24 cellular contexts compared by ENCODE assay signal in the genomic region with DNA sequence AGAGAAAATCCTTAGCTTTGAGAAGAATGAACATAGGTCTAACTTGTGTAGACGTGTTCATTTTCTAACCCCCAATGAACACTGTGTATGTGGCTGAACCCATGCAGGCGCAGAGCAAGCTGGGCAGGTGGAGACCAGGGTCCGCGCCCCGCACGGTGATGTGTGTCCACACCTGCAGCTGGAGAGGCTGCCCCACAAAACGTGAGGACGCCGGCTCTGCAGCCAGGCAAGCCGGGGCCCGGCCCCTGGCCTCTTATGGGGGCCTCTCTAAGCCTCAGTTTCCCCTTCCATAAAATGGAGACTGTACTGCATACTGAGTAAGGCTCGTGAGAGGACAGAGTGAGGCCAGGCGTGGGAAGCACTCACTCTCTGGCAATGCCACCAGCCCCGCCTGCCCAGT.
DNase-seq lines count a peak whose midpoint lies in the region; ATAC-seq, FAIRE-seq and TF ChIP-seq lines count a peak whose summit lies in the region.
"Had no signal": no experiment of that assay in that cellular context is flagged by ENCODE, and none has a peak within 500 bp of the region (broad histone marks: within the 10 kb centered on the region; RNA-seq: fewer than 3 reads in every experiment).

No MANE protein-coding gene starts in this region.

- H3K4me3 ChIP-seq in WERI-Rb-1 (ENCODE audit: low read depth, low read length) (no peak overlapping the region), kidney (ENCODE audit: low read length in 2 of 2) (no peak overlapping the region), adrenal gland (no peak overlapping the region)

- DNase-seq in WERI-Rb-1 (no peak), kidney (peak; percentile 61), posterior vena cava (ENCODE audit: low spot score) (peak; percentile 66), adrenal gland (no peak), Right ventricle myocardium inferior (ENCODE audit: missing footprints) (no peak)
- DNase-seq in stimulated activated CD4-positive, alpha-beta T cell treated with anti-CD3 and anti-CD28 coated beads, Interleukin-2, amount 100 ng/mL, for 24 hours: no peak
- DNase-seq: 8988T; ACHN; AML-193; C1 segment of cervical spinal cord; CD4-positive, alpha-beta memory T cell; CD4-positive, CD25-positive, alpha-beta regulatory T cell; COR-L47; DMS 273 treated with DMSO at 0.1 percent for 48 hours; DMS153; DMS53; DMS79; DND-41; EL; GDM1 had no signal

- TF ChIP-seq POLR2A in adrenal gland (IDR thresholded peaks at IDR 0.05): no peak

- no peak for FAIRE-seq in kidney (lab: Jason Lieb, UNC)
- FAIRE-seq: A204.1, GM12891, GM18507 had no signal

- TF ChIP-seq CTCF in WERI-Rb-1 (IDR thresholded peaks at IDR 0.05; ENCODE audit: low read depth, low read length) (no peak), kidney (IDR thresholded peaks at IDR 0.05; ENCODE audit: borderline replicate concordance, extremely low read depth, insufficient read depth) (no peak), adrenal gland (IDR thresholded peaks at IDR 0.05) (no peak)

- no peaks in the 10 kb centered on the region for H3K9me3 ChIP-seq in WERI-Rb-1 (ENCODE audit: severe bottlenecking)
- H3K9me3 ChIP-seq in kidney (ENCODE audit: control insufficient read depth in 1 of 2, low read length in 2 of 2): no peaks in the 10 kb centered on the region
- no peaks in the 10 kb centered on the region for H3K9me3 ChIP-seq in adrenal gland (replicated peaks in 1 of 3)

- ATAC-seq in GM18498 (IDR thresholded peaks at IDR 0.05; ENCODE audit: unreplicated experiment) (no peak), Right ventricle myocardium inferior (no peak)

- intact Hi-C loops in kidney (cut with DNase I): no loop called here
- intact Hi-C loops in posterior vena cava (cut with DNase I): no loop called here
- intact Hi-C loops in adrenal gland (cut with DNase I): no loop called here
- intact Hi-C loops in Right ventricle myocardium inferior (cut with DNase I): no loop called here

- H3K36me3 ChIP-seq in WERI-Rb-1 (peaks cover 32% of the 10 kb centered on the region), kidney (ENCODE audit: control insufficient read depth in 1 of 2, insufficient read depth in 2 of 2, low read length in 2 of 2) (peaks cover 3 to 5% of the 10 kb centered on the region in 2 donors), adrenal gland (replicated peaks in 1 of 2) (peaks cover 0 to 9% of the 10 kb centered on the region in 2 donors)

- no peaks in the 10 kb centered on the region for H3K4me1 ChIP-seq in kidney (ENCODE audit: control insufficient read depth in 1 of 2, insufficient read depth in 1 of 2, low read depth in 1 of 2, low read length in 2 of 2)
- H3K4me1 ChIP-seq in adrenal gland (replicated peaks in 1 of 2): no peaks in the 10 kb centered on the region

- no peak overlapping the region for H3K9ac ChIP-seq in kidney (ENCODE audit: low read length in 2 of 2)

- WGBS in adrenal gland, 4 donors: 92 to 98% (median 96%) methylated on average over 14 of the region's 14 CpGs

- peak overlapping the region; percentile 30 for H3K27ac ChIP-seq in WERI-Rb-1
- no peak overlapping the region for H3K27ac ChIP-seq in kidney (ENCODE audit: low read depth in 2 of 2, low read length in 2 of 2)
- no peak overlapping the region for H3K27ac ChIP-seq in adrenal gland

- H3K27me3 ChIP-seq in WERI-Rb-1 (ENCODE audit: insufficient read depth, low read depth, severe bottlenecking) (no peaks in the 10 kb centered on the region), adrenal gland (no peaks in the 10 kb centered on the region)

Comparison
In these comparisons a context has a peak if more than half of its experiments do, and no peak if none do; other contexts are left out.
1. DNase-seq: peak in kidney (single experiment) and posterior vena cava (single experiment); none in WERI-Rb-1 (single experiment), adrenal gland (0 of 7), Right ventricle myocardium inferior (single experiment) and stimulated activated CD4-positive, alpha-beta T cell treated with anti-CD3 and anti-CD28 coated beads, Interleukin-2, amount 100 ng/mL, for 24 hours (0 of 2).